Comparison of ENCODE assay signal across 1 cellular context in the genomic region with DNA sequence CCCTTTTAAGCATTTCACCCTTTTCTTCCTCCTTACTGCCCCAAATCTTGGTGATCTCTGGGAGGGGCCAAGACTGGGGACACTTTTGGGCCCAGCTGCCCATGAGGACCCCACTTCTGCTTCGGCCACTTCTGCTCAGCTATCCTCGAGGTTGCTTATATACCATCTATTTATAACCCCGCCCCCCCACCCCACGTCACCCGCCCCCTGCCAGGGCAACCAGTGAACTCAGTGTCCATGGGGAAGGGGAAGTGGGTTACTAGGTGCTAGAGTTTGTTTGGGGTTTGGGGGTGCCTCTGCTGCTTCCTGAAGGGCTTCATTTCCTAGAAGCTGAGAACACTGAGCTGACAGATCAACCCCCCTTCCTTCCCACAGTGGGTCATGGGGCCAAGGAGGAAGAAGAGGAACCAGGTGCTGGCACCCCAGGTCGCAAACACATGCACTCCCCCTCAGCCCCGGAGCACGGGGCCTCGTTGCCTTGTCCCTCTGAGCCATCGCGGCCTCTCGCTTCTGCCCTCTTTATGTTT.
TF ChIP-seq lines count a peak whose summit lies in the region.

No MANE protein-coding gene starts in this region.

TF ChIP-seq in K562, 482 proteins besides CTCF, POLR2A, EP300 and RAD21 (continued from another document):
- TF ChIP-seq VEZF1 (CRISPR knock-in tag; IDR thresholded peaks at IDR 0.05), result peak; percentile 36; the same call in 1 of the 2 replicates
- TF ChIP-seq ZNF592 (IDR thresholded peaks at IDR 0.05), result 0 out of 2 replicates have a peak, but pooled peaks have one; percentile 26
